12 cellular contexts compared by ENCODE assay signal in the genomic region with DNA sequence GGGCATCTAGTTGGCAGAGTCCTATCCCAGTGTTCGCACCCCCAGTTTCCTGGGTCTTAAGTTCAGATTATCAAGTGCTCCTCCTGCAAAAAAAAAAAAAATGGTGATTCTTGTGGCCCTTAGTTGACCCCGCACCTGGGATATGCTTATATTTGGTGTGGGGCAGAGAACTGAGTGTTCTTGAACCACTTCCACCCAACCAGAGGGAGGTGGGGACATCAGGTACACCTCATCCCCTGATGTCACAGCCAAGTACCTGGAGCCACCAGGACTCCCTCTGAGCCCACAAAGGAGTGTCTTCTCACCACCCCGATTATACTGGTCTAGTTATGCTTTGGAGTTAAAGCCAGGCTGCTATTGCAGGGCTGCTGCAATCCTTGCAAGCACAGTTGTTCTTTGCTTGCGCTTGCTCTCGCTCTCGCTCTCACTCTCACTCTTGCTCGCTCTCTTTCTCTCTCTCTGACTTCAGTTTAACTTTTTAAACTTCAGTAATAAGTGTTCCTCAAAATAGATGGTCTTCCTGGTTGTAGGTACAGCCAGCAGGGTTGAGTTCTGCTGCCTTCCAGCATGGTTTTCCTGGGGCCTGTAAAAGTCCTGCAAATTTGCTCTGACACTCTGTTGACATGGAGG.
DNase-seq lines count a peak whose midpoint lies in the region; ATAC-seq and TF ChIP-seq lines count a peak whose summit lies in the region.
"Had no signal": no experiment of that assay in that cellular context is flagged by ENCODE, and none has a peak within 500 bp of the region (broad histone marks: within the 10 kb centered on the region; RNA-seq: fewer than 3 reads in every experiment).

No MANE protein-coding gene starts in this region.

- H3K27ac ChIP-seq in HEK293 (ENCODE audit: extremely low read depth, low read depth, low read length) (no peak overlapping the region), body of pancreas (peak overlapping the region; percentile 84 to 91 (median 88)), sigmoid colon (peak overlapping the region; percentile 64 to 69 (median 68))
- H3K27ac ChIP-seq: SJSA1 had no signal

- H3K36me3 ChIP-seq in HEK293 (ENCODE audit: control insufficient read depth in 2 of 2, insufficient read depth in 1 of 2, low read length in 2 of 2) (no peaks in the 10 kb centered on the region), body of pancreas (replicated peaks in 1 of 2; ENCODE audit: insufficient read depth in 1 of 2, low read depth in 2 of 2) (no peaks in the 10 kb centered on the region), sigmoid colon (no peaks in the 10 kb centered on the region)
- H3K36me3 ChIP-seq: SJSA1 had no signal

- ATAC-seq in body of pancreas, result peak; percentile 24
- ATAC-seq in left ventricle myocardium superior, result peak; percentile 38

- WGBS in body of pancreas, 2 donors, result 67 to 76% methylated on average over 7 of the region's 7 CpGs
- WGBS in sigmoid colon, 2 donors, result 71 to 90% methylated on average over 7 of the region's 7 CpGs

- TF ChIP-seq CTCF in HEK293 (tag by site-specific recombination; IDR thresholded peaks at IDR 0.05) (no peak), body of pancreas (IDR thresholded peaks at IDR 0.05) (no peak), sigmoid colon (IDR thresholded peaks at IDR 0.05) (no peak), GM13976 (IDR thresholded peaks at IDR 0.05; ENCODE audit: borderline replicate concordance, control extremely low read depth, extremely low read depth, insufficient read depth, missing control alignments) (no peak)

- POLR2A ChIA-PET in HEK293 (lab: Yijun Ruan, JAX), result no interaction called here
- POLR2A ChIA-PET in HEK293T (lab: Yijun Ruan, JAX), result no interaction called here

- H3K27me3 ChIP-seq in body of pancreas, result no peaks in the 10 kb centered on the region
- no peaks in the 10 kb centered on the region for H3K27me3 ChIP-seq in sigmoid colon
- H3K27me3 ChIP-seq: SJSA1 had no signal

- DNase-seq in body of pancreas, result peak; percentile 55 to 69 (median 64)
- no peak for DNase-seq in left ventricle myocardium superior
- no peak for DNase-seq in sigmoid colon
- no peak for DNase-seq in GM13976 (ENCODE audit: low spot score)
- no peak for DNase-seq in DMS114 treated with DMSO at 0.1 percent for 48 hours (lab: John Stamatoyannopoulos, UW; ENCODE audit: unreplicated experiment)
- no peak for DNase-seq in HEK293T (ENCODE audit: extremely low spot score)
- DNase-seq in NCI-H774 (lab: John Stamatoyannopoulos, UW), result no peak
- DNase-seq: KBM-7, naive B cell, NCI-H187 treated with DMSO at 0.1 percent for 48 hours had no signal

- CTCF ChIA-PET in HEK293 (lab: Yijun Ruan, JAX), result no interaction called here
- CTCF ChIA-PET in HEK293T (lab: Yijun Ruan, JAX), result no interaction called here

- no peaks in the 10 kb centered on the region for H3K4me1 ChIP-seq in HEK293 (ENCODE audit: control insufficient read depth, insufficient read depth, low read length)
- peaks cover 66% of the 10 kb centered on the region for H3K4me1 ChIP-seq in body of pancreas
- peaks cover 0 to 43% (median 31%) of the 10 kb centered on the region in 4 donors for H3K4me1 ChIP-seq in sigmoid colon

- TF ChIP-seq EP300 in sigmoid colon (IDR thresholded peaks at IDR 0.05), result peak in 1 of 4 donors; percentile 21

- no peak overlapping the region for H3K4me3 ChIP-seq in HEK293 (ENCODE audit: low read depth, low read length)
- H3K4me3 ChIP-seq in body of pancreas, result no peak overlapping the region
- H3K4me3 ChIP-seq in sigmoid colon, result no peak overlapping the region
- H3K4me3 ChIP-seq: SJSA1 had no signal

- intact Hi-C loops in body of pancreas (cut with DNase I) (loop anchor here (10.0 kb wide), 1 partner anchor 75 kb away; no protein-coding TSS in a partner anchor), left ventricle myocardium superior (cut with micrococcal nuclease) (loop anchor here (10.0 kb wide), 1 partner anchor 55 kb away; no protein-coding TSS in a partner anchor), sigmoid colon (cut with DNase I) (no loop called here)

- H3K9me3 ChIP-seq in HEK293 (ENCODE audit: control insufficient read depth, insufficient read depth, low read depth, low read length), result no peaks in the 10 kb centered on the region
- H3K9me3 ChIP-seq in body of pancreas, result peaks cover 0 to 4% (median 0%) of the 10 kb centered on the region in 3 donors
- H3K9me3 ChIP-seq in sigmoid colon, result peaks cover 0 to 4% (median 2%) of the 10 kb centered on the region in 4 donors

- TF ChIP-seq POLR2A in body of pancreas (IDR thresholded peaks at IDR 0.05) (no peak), sigmoid colon (IDR thresholded peaks at IDR 0.05) (no peak)

- in situ Hi-C loops in GM13976 (cut with MboI; ENCODE audit: low sequenced_read_pairs, unreplicated experiment), result no loop called here

TF ChIP-seq in HEK293, 187 proteins besides CTCF, POLR2A, EP300 and RAD21:
- TF ChIP-seq PRDM1 (tag by site-specific recombination; IDR thresholded peaks at IDR 0.05) (peak; percentile 61), ZNF664 (tag by site-specific recombination; IDR thresholded peaks at IDR 0.05) (no peak), ZNF596 (tag by site-specific recombination; IDR thresholded peaks at IDR 0.05) (peak; percentile 66)
- TF ChIP-seq, protein P1, sequence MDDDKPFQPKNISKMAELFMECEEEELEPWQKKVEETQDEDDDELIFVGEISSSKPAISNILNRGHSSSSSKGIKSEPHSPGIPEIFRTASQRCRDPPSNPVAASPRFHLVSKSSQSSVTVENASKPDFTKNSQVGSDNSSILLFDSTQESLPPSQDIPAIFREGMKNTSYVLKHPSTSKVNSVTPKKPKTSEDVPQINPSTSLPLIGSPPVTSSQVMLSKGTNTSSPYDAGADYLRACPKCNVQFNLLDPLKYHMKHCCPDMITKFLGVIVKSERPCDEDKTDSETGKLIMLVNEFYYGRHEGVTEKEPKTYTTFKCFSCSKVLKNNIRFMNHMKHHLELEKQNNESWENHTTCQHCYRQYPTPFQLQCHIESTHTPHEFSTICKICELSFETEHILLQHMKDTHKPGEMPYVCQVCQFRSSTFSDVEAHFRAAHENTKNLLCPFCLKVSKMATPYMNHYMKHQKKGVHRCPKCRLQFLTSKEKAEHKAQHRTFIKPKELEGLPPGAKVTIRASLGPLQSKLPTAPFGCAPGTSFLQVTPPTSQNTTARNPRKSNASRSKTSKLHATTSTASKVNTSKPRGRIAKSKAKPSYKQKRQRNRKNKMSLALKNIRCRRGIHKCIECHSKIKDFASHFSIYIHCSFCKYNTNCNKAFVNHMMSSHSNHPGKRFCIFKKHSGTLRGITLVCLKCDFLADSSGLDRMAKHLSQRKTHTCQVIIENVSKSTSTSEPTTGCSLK (tag by site-specific recombination; IDR thresholded peaks at IDR 0.05), result no peak
TF ChIP-seq in HEK293: peak in this region for 2.

TF ChIP-seq in HEK293T, 16 proteins besides CTCF, POLR2A, EP300 and RAD21:
- TF ChIP-seq FOXM1 (IDR thresholded peaks at IDR 0.05; ENCODE audit: borderline replicate concordance) (no peak), TARDBP (IDR thresholded peaks at IDR 0.05) (no peak), FOXK2 (IDR thresholded peaks at IDR 0.05) (no peak), BHLHE40 (IDR thresholded peaks at IDR 0.05; ENCODE audit: borderline replicate concordance) (no peak), ARNT (IDR thresholded peaks at IDR 0.05) (no peak), ZNF384 (IDR thresholded peaks at IDR 0.05) (no peak), FOXA1 (IDR thresholded peaks at IDR 0.05) (no peak), ELF4 (IDR thresholded peaks at IDR 0.05) (no peak), SP1 (IDR thresholded peaks at IDR 0.05) (no peak), LEF1 (IDR thresholded peaks at IDR 0.05; ENCODE audit: borderline replicate concordance) (no peak), NFRKB (IDR thresholded peaks at IDR 0.05) (no peak), HDGF (IDR thresholded peaks at IDR 0.05; ENCODE audit: borderline replicate concordance) (no peak), L3MBTL2 (conservative IDR thresholded peaks at IDR 0.05) (no peak), SUZ12 (IDR thresholded peaks at IDR 0.05) (no peak)
- TF ChIP-seq, protein P2, sequence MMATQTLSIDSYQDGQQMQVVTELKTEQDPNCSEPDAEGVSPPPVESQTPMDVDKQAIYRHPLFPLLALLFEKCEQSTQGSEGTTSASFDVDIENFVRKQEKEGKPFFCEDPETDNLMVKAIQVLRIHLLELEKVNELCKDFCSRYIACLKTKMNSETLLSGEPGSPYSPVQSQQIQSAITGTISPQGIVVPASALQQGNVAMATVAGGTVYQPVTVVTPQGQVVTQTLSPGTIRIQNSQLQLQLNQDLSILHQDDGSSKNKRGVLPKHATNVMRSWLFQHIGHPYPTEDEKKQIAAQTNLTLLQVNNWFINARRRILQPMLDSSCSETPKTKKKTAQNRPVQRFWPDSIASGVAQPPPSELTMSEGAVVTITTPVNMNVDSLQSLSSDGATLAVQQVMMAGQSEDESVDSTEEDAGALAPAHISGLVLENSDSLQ (IDR thresholded peaks at IDR 0.05), result no peak

Comparison
In these comparisons a context has a peak if more than half of its experiments do, and no peak if none do; other contexts are left out.
1. DNase-seq: peak in body of pancreas (4 of 4); none in left ventricle myocardium superior (single experiment), sigmoid colon (single experiment), GM13976 (single experiment), DMS114 treated with DMSO at 0.1 percent for 48 hours (single experiment), HEK293T (single experiment) and NCI-H774 (single experiment).